In the genomic region with DNA sequence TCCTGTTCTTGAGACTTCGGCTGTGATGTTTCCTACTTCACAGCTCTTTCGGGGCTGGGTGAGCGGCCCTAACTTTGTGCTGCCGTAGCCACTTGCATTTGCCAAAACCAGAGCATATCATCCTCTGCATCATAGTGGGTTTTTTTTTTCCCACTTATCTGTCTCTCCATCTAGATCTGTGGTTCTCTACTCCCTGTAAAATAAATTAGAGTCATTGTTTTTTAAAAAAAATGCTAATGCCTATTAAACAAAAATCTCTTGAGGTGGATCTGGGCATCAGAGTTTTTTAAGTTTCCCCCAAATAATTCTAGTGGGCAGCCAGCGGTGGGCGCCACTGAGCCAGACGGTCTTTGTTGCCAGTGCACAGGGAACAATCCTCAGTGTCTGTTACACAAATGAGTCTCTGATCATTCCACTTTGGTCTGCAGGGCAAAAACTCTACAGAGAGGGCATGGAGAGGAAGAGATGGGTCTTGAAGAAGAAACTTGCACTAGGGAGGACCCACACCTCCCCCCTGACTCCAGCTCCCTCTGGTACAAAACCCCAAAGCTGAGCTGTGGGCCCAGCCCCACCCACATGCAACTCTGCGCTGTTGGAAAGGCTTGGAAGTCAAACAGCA, we compare ENCODE assay signal across 1 cellular context.
TF ChIP-seq lines count a peak whose summit lies in the region.

No MANE protein-coding gene starts in this region.

TF ChIP-seq in GM12878, 131 proteins besides CTCF, POLR2A, EP300 and RAD21 (continued from another document):
- TF ChIP-seq, protein P1, sequence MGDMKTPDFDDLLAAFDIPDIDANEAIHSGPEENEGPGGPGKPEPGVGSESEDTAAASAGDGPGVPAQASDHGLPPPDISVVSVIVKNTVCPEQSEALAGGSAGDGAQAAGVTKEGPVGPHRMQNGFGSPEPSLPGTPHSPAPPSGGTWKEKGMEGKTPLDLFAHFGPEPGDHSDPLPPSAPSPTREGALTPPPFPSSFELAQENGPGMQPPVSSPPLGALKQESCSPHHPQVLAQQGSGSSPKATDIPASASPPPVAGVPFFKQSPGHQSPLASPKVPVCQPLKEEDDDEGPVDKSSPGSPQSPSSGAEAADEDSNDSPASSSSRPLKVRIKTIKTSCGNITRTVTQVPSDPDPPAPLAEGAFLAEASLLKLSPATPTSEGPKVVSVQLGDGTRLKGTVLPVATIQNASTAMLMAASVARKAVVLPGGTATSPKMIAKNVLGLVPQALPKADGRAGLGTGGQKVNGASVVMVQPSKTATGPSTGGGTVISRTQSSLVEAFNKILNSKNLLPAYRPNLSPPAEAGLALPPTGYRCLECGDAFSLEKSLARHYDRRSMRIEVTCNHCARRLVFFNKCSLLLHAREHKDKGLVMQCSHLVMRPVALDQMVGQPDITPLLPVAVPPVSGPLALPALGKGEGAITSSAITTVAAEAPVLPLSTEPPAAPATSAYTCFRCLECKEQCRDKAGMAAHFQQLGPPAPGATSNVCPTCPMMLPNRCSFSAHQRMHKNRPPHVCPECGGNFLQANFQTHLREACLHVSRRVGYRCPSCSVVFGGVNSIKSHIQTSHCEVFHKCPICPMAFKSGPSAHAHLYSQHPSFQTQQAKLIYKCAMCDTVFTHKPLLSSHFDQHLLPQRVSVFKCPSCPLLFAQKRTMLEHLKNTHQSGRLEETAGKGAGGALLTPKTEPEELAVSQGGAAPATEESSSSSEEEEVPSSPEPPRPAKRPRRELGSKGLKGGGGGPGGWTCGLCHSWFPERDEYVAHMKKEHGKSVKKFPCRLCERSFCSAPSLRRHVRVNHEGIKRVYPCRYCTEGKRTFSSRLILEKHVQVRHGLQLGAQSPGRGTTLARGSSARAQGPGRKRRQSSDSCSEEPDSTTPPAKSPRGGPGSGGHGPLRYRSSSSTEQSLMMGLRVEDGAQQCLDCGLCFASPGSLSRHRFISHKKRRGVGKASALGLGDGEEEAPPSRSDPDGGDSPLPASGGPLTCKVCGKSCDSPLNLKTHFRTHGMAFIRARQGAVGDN (IDR thresholded peaks at IDR 0.05) = 0 out of 2 replicates have a peak, but pooled peaks have one; percentile 26
- TF ChIP-seq ZBTB33 (IDR thresholded peaks at IDR 0.05) = no peak
